ENCODE assay signal across 24 cellular contexts in the genomic region with DNA sequence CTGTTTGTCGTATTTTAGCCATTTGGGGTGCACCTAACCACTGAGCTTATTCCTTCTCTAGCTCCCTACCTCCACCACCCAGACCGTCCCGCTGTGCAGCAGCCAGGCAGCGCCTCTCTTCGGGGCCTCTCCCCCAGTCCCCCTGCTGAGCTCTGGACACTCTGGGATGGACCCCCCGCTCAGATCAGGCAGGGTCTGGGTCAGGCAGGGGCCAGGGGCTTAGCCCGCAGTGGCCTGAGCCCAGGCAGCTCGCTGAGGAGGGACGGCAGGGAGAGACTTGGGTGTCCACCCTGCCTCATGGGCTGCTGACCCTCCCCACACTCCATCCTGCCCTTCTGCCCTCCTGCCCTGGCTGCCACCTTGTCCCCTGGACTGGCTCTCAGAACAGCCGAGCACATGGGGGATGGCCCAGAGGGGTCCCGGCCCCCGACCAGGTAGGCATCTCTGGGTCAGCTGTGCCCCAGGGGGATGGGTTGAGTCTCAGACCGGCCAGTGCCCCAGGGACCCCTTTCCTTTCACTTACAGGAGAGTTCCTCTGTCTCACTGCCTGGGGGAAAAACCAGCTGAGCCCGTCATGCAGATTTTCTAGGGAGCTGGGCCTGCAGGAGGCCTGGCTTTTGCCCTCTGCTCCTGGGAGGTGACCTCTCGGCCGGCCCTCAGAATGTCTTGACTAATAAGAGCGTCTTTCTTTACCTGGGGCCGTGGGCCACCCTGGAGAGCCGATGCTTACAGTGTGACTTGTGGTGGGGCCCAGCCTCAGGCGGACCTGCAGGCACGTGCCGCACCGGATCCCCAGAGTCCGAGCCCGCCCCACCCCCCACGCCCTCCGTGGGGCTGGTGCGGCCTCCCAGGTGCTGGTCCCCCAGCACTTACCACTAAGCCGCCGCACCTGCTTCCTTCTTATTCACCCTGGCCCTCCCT. TPM values are rescaled to one million over a fixed set of nuclear protein-coding genes. Genes with fewer than 3 reads are reported as not detected.
DNase-seq lines count a peak whose midpoint lies in the region; ATAC-seq and TF ChIP-seq lines count a peak whose summit lies in the region.
"Had no signal": no experiment of that assay in that cellular context is flagged by ENCODE, and none has a peak within 500 bp of the region (broad histone marks: within the 10 kb centered on the region; RNA-seq: fewer than 3 reads in every experiment).

No MANE protein-coding gene starts in this region.

- H3K4me1 ChIP-seq in foreskin keratinocyte (no peaks in the 10 kb centered on the region), neuronal stem cell (ENCODE audit: control insufficient read depth in 2 of 2, insufficient read depth in 1 of 2, low read depth in 1 of 2, low read length in 2 of 2) (peaks cover 0 to 6% of the 10 kb centered on the region in 2 donors)
- H3K4me1 ChIP-seq: BE2C, heart left ventricle, prostate gland, transverse colon had no signal

- WGBS in neuronal stem cell (ENCODE audit: extremely low coverage in 2 of 2, insufficient read length in 2 of 2, insufficient replicate concordance in 1 of 2), 2 donors, result no CpG with 5 or more reads among the region's 30 CpGs

- no peak overlapping the region for H3K27ac ChIP-seq in foreskin keratinocyte
- H3K27ac ChIP-seq in neuronal stem cell (replicated peaks; ENCODE audit: low read length), result no peak overlapping the region
- H3K27ac ChIP-seq: heart left ventricle, prostate gland, transverse colon had no signal

- H3K14ac ChIP-seq in neuronal stem cell (ENCODE audit: low read length), result peak overlapping the region; percentile 3

- no peak overlapping the region for H3K4me2 ChIP-seq in neuronal stem cell (ENCODE audit: insufficient read depth, low read length, poor library complexity, severe bottlenecking)

- no peaks in the 10 kb centered on the region for H3K9me3 ChIP-seq in neuronal stem cell (replicated peaks in 1 of 2; ENCODE audit: control insufficient read depth in 2 of 2, insufficient read depth in 1 of 2, low read depth in 1 of 2, low read length in 2 of 2)
- H3K9me3 ChIP-seq: BE2C, heart left ventricle, prostate gland, transverse colon had no signal

- H3K23ac ChIP-seq in neuronal stem cell (ENCODE audit: low read depth, low read length, poor library complexity), result no peak overlapping the region

- no peaks in the 10 kb centered on the region for H3K36me3 Mint-ChIP-seq in natural killer cell treated with Interleukin-12 subunit alpha and Interleukin-12 subunit beta and Interleukin-15 and Interleukin-18, amount 100 ng/mL, for 72 hours
- no peaks in the 10 kb centered on the region for H3K36me3 Mint-ChIP-seq in natural killer cell
- no peaks in the 10 kb centered on the region for H3K36me3 Mint-ChIP-seq in T-helper 2 cell treated with Interferon-gamma antibody and Interleukin-4, amounts not matched to agents 5 μg/mL and 100 μg/mL, for 36 hours (ENCODE audit: low read depth)

- H3K27me3 ChIP-seq in foreskin keratinocyte (no peaks in the 10 kb centered on the region), neuronal stem cell (ENCODE audit: control insufficient read depth in 3 of 3, insufficient read depth in 3 of 3, low read depth in 1 of 3, low read length in 3 of 3) (peaks cover 0 to 3% (median 0%) of the 10 kb centered on the region in 3 experiments)
- H3K27me3 ChIP-seq: BE2C, heart left ventricle, transverse colon had no signal

- H2BK12ac ChIP-seq in neuronal stem cell (ENCODE audit: low read length), result peak overlapping the region; percentile 4

- no peaks in the 10 kb centered on the region for H3K36me3 ChIP-seq in neuronal stem cell (replicated peaks in 1 of 2; ENCODE audit: control insufficient read depth in 2 of 2, insufficient read depth in 2 of 2, low read length in 2 of 2)
- H3K36me3 ChIP-seq: BE2C, heart left ventricle, prostate gland, transverse colon had no signal

- ATAC-seq in natural killer cell treated with Interleukin-12 subunit alpha and Interleukin-12 subunit beta and Interleukin-15 and Interleukin-18, amount 100 ng/mL, for 72 hours, result peak; percentile 43 to 52
- ATAC-seq in natural killer cell (no peak), foreskin keratinocyte (peak; percentile 7)
- ATAC-seq: activated CD4-positive, CD25-positive, alpha-beta regulatory T cell treated with anti-CD3 and anti-CD28 coated beads, Interleukin-2, amount 50 U/mL, for 24 hours; activated CD8-positive, alpha-beta T cell treated with anti-CD3 and anti-CD28 coated beads for 36 hours; left lobe of liver had no signal

- H3K9me3 Mint-ChIP-seq in natural killer cell treated with Interleukin-12 subunit alpha and Interleukin-12 subunit beta and Interleukin-15 and Interleukin-18, amount 100 ng/mL, for 72 hours, result no peaks in the 10 kb centered on the region
- no peaks in the 10 kb centered on the region for H3K9me3 Mint-ChIP-seq in natural killer cell
- no peaks in the 10 kb centered on the region for H3K9me3 Mint-ChIP-seq in T-helper 2 cell treated with Interferon-gamma antibody and Interleukin-4, amounts not matched to agents 5 μg/mL and 100 μg/mL, for 36 hours
- H3K9me3 Mint-ChIP-seq: activated CD8-positive, alpha-beta T cell treated with anti-CD3 and anti-CD28 coated beads for 36 hours; stimulated activated naive CD8-positive, alpha-beta T cell treated with anti-CD3 and anti-CD28 coated beads, Interleukin-15, Interleukin-2, amounts not matched to agents 100 ng/mL and 50 ng/mL, for 24 hours had no signal

- peaks cover 7 to 9% of the 10 kb centered on the region in 2 donors for H3K27me3 Mint-ChIP-seq in natural killer cell treated with Interleukin-12 subunit alpha and Interleukin-12 subunit beta and Interleukin-15 and Interleukin-18, amount 100 ng/mL, for 72 hours
- peaks cover 0 to 4% of the 10 kb centered on the region in 2 donors for H3K27me3 Mint-ChIP-seq in natural killer cell (ENCODE audit: low read depth in 2 of 2)
- no peaks in the 10 kb centered on the region for H3K27me3 Mint-ChIP-seq in T-helper 2 cell treated with Interferon-gamma antibody and Interleukin-4, amounts not matched to agents 5 μg/mL and 100 μg/mL, for 36 hours (ENCODE audit: low read depth)
- H3K27me3 Mint-ChIP-seq: activated CD8-positive, alpha-beta T cell treated with anti-CD3 and anti-CD28 coated beads for 36 hours had no signal

- no peak for TF ChIP-seq CTCF in natural killer cell (IDR thresholded peaks at IDR 0.05)
- no peak for TF ChIP-seq CTCF in foreskin keratinocyte (conservative IDR thresholded peaks at IDR 0.05)

- peak overlapping the region; percentile 24 for H2BK5ac ChIP-seq in neuronal stem cell (ENCODE audit: low read length)

- no peak overlapping the region for H2BK120ac ChIP-seq in neuronal stem cell (ENCODE audit: low read depth, low read length)

- peak overlapping the region; percentile 84 for H3K4ac ChIP-seq in neuronal stem cell (ENCODE audit: low read length)

- no peak overlapping the region for H4K91ac ChIP-seq in neuronal stem cell (ENCODE audit: low read depth, low read length, poor library complexity)

- H3K79me1 ChIP-seq in neuronal stem cell (ENCODE audit: low read depth, low read length), result no peaks in the 10 kb centered on the region

- intact Hi-C loops in natural killer cell (cut with micrococcal nuclease), result no loop called here

- H3K4me1 Mint-ChIP-seq in natural killer cell treated with Interleukin-12 subunit alpha and Interleukin-12 subunit beta and Interleukin-15 and Interleukin-18, amount 100 ng/mL, for 72 hours (ENCODE audit: low read depth in 2 of 2), result peaks cover 0 to 2% of the 10 kb centered on the region in 2 donors
- H3K4me1 Mint-ChIP-seq in natural killer cell, result no peaks in the 10 kb centered on the region
- no peaks in the 10 kb centered on the region for H3K4me1 Mint-ChIP-seq in T-helper 2 cell treated with Interferon-gamma antibody and Interleukin-4, amounts not matched to agents 5 μg/mL and 100 μg/mL, for 36 hours (ENCODE audit: low read depth)

- peak overlapping the region; percentile 26 for H2BK15ac ChIP-seq in neuronal stem cell (ENCODE audit: low read length)

- DNase-seq in natural killer cell treated with Interleukin-12 subunit alpha and Interleukin-12 subunit beta and Interleukin-15 and Interleukin-18, amount 100 ng/mL, for 72 hours (ENCODE audit: low spot score), result no peak
- no peak for DNase-seq in natural killer cell
- DNase-seq in foreskin keratinocyte, result no peak
- no peak for DNase-seq in neuronal stem cell (ENCODE audit: low spot score)
- no peak for DNase-seq in C1 segment of cervical spinal cord (lab: John Stamatoyannopoulos, UW)
- DNase-seq in DMS53 treated with DMSO at 0.1 percent for 48 hours (lab: John Stamatoyannopoulos, UW; ENCODE audit: unreplicated experiment), result no peak
- no peak for DNase-seq in SKM-1 (lab: John Stamatoyannopoulos, UW; ENCODE audit: unreplicated experiment)
- no peak for DNase-seq in T-helper 2 cell treated with Interferon-gamma antibody and Interleukin-4, amounts not matched to agents 5 μg/mL and 100 μg/mL, for 36 hours (ENCODE audit: low spot score)
- DNase-seq: activated CD8-positive, alpha-beta T cell treated with anti-CD3 and anti-CD28 coated beads for 36 hours; activated T-cell treated with anti-CD3 and anti-CD28 coated beads for 4 hours; amniotic stem cell; BE2C; dermis blood vessel endothelial cell; heart left ventricle; midbrain; NCI-H1417 treated with DMSO at 0.1 percent for 48 hours; NCI-H526; small intestine; stimulated activated CD4-positive, alpha-beta T cell treated with anti-CD3 and anti-CD28 coated beads, Interleukin-4, amount 100 ng/mL, for 1 hour; transverse colon had no signal

- H3K9ac ChIP-seq in neuronal stem cell (ENCODE audit: low read depth, low read length, poor library complexity), result no peak overlapping the region

- peak overlapping the region; percentile 65 for H4K8ac ChIP-seq in neuronal stem cell (ENCODE audit: low read depth, low read length)

- H3K18ac ChIP-seq in neuronal stem cell (ENCODE audit: low read length), result peak overlapping the region; percentile 85

- no peak overlapping the region for H3K4me3 Mint-ChIP-seq in natural killer cell treated with Interleukin-12 subunit alpha and Interleukin-12 subunit beta and Interleukin-15 and Interleukin-18, amount 100 ng/mL, for 72 hours
- H3K4me3 Mint-ChIP-seq in natural killer cell, result no peak overlapping the region
- H3K4me3 Mint-ChIP-seq in T-helper 2 cell treated with Interferon-gamma antibody and Interleukin-4, amounts not matched to agents 5 μg/mL and 100 μg/mL, for 36 hours, result no peak overlapping the region
- H3K4me3 Mint-ChIP-seq: activated CD8-positive, alpha-beta T cell treated with anti-CD3 and anti-CD28 coated beads for 36 hours; stimulated activated naive CD8-positive, alpha-beta T cell treated with anti-CD3 and anti-CD28 coated beads, Interleukin-15, Interleukin-2, amounts not matched to agents 100 ng/mL and 50 ng/mL, for 24 hours had no signal

- H2AFZ ChIP-seq in neuronal stem cell (ENCODE audit: low read length), result no peak overlapping the region

- no peak overlapping the region for H3K4me3 ChIP-seq in neuronal stem cell (ENCODE audit: low read length in 2 of 2)
- H3K4me3 ChIP-seq: heart left ventricle, prostate gland, transverse colon had no signal

- no peak overlapping the region for H3K27ac Mint-ChIP-seq in natural killer cell treated with Interleukin-12 subunit alpha and Interleukin-12 subunit beta and Interleukin-15 and Interleukin-18, amount 100 ng/mL, for 72 hours
- no peak overlapping the region for H3K27ac Mint-ChIP-seq in natural killer cell
- no peak overlapping the region for H3K27ac Mint-ChIP-seq in T-helper 2 cell treated with Interferon-gamma antibody and Interleukin-4, amounts not matched to agents 5 μg/mL and 100 μg/mL, for 36 hours
- H3K27ac Mint-ChIP-seq: activated CD8-positive, alpha-beta T cell treated with anti-CD3 and anti-CD28 coated beads for 36 hours; stimulated activated naive CD8-positive, alpha-beta T cell treated with anti-CD3 and anti-CD28 coated beads, Interleukin-15, Interleukin-2, amounts not matched to agents 100 ng/mL and 50 ng/mL, for 24 hours had no signal

- peak overlapping the region; percentile 90 for H2AK5ac ChIP-seq in neuronal stem cell (ENCODE audit: low read depth, low read length)

RNA-seq across cellular contexts. Expression of a gene that starts 22.8 kb away (rescaled TPM):
- 1 to 10 TPM; 3.4 to 3.6 TPM for total RNA-seq in natural killer cell treated with Interleukin-12 subunit alpha and Interleukin-12 subunit beta and Interleukin-15 and Interleukin-18, amount 100 ng/mL, for 72 hours
- total RNA-seq in natural killer cell (1 to 10 TPM; 2.1 to 3.7 (median 2.5) TPM), foreskin keratinocyte (91.4 and 96.5 TPM in 2 replicates)
- 26.9 and 28.0 TPM in 2 replicates for polyA plus RNA-seq in foreskin keratinocyte
- polyA plus RNA-seq in neuronal stem cell (2013, experiment 1 of 2), result 105 TPM
- polyA plus RNA-seq in neuronal stem cell (2013, experiment 2 of 2), result 108 TPM

Comparison
In these comparisons a context has a peak if more than half of its experiments do, and no peak if none do; other contexts are left out.
1. ATAC-seq: peak in natural killer cell treated with Interleukin-12 subunit alpha and Interleukin-12 subunit beta and Interleukin-15 and Interleukin-18, amount 100 ng/mL, for 72 hours (2 of 2) and foreskin keratinocyte (single experiment); none in natural killer cell (0 of 3).
2. RNA of a gene that starts 22.8 kb away (total RNA-seq): 91.4 to 96.5 TPM in foreskin keratinocyte; 3.4 to 3.6 TPM in natural killer cell treated with Interleukin-12 subunit alpha and Interleukin-12 subunit beta and Interleukin-15 and Interleukin-18, amount 100 ng/mL, for 72 hours and 2.1 to 3.7 TPM in natural killer cell; every median in the first group is over 10 times any median in the second.